Comparison of ENCODE assay signal across 25 cellular contexts in the genomic region with DNA sequence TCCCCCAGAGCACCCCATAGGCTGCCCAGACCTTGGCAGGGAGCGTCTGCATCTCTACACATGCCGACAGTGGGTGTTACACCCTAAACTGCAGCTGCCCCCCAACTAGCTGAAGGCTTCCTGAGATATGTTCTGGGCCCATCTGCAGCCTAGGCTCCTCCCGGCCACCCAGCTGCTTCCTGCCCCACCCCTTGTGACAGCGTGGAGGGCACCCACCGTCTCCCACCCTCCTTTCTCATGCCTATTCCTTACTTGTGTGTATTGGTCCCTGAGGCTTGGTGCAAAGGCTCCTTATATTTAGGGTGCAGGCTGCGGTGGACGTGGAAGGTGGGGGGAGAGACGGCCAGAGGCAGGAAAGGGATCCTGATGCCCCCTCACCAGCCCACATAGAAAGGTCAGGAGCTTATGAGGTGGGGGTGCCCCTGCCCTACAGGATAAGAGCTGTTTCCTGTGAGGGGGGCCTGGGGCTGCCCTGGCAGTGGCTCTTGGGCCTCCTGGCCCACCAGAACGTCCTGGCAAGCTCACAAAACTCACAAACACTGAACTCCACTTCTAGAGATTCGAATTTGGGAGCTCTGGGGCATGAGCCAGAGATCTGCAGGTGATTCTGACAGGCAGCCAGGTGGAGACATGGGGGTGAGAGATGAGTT. TPM values are rescaled to one million over a fixed set of nuclear protein-coding genes. Genes with fewer than 3 reads are reported as not detected.
DNase-seq lines count a peak whose midpoint lies in the region; ATAC-seq and TF ChIP-seq lines count a peak whose summit lies in the region.
"Had no signal": no experiment of that assay in that cellular context is flagged by ENCODE, and none has a peak within 500 bp of the region (broad histone marks: within the 10 kb centered on the region; RNA-seq: fewer than 3 reads in every experiment).

No MANE protein-coding gene starts in this region.

- no peaks in the 10 kb centered on the region for H3K9me3 ChIP-seq in lung (ENCODE audit: control insufficient read depth in 2 of 2, insufficient read depth in 1 of 2, low read length in 1 of 2)
- H3K9me3 ChIP-seq: BE2C, pancreas had no signal

- no peaks in the 10 kb centered on the region for H3K27me3 ChIP-seq in lung (ENCODE audit: control insufficient read depth, insufficient read depth)
- H3K27me3 ChIP-seq in brain microvascular endothelial cell (replicated peaks): no peaks in the 10 kb centered on the region
- H3K27me3 ChIP-seq: BE2C, pancreas had no signal

- no peak for TF ChIP-seq CTCF in coronary artery (IDR thresholded peaks at IDR 0.05)
- no peak for TF ChIP-seq CTCF in lung (IDR thresholded peaks at IDR 0.05; ENCODE audit: control extremely low read depth, extremely low read depth)
- no peak for TF ChIP-seq CTCF in type B pancreatic cell (conservative IDR thresholded peaks at IDR 0.05)
- TF ChIP-seq CTCF in brain microvascular endothelial cell (IDR thresholded peaks at IDR 0.05; ENCODE audit: low read depth, low read length, missing control alignments): no peak

- in situ Hi-C loops in brain microvascular endothelial cell (cut with HindIII; ENCODE audit: low pct_ligation_motif_present, low sequenced_read_pairs): no loop called here

- no peaks in the 10 kb centered on the region for H3K36me3 Mint-ChIP-seq in activated naive CD4-positive, alpha-beta T cell treated with anti-CD3 and anti-CD28 coated beads, Interleukin-2, amount 10 ng/mL, durations not matched to agents 7 days and 5 days
- no peaks in the 10 kb centered on the region for H3K36me3 Mint-ChIP-seq in type B pancreatic cell
- H3K36me3 Mint-ChIP-seq: activated naive CD8-positive, alpha-beta T cell treated with anti-CD3 and anti-CD28 coated beads, Interleukin-2, amount 10 ng/mL, durations not matched to agents 7 days and 5 days; CD8-positive, alpha-beta memory T cell; naive thymus-derived CD8-positive, alpha-beta T cell had no signal

- no peak for ATAC-seq in lung (ENCODE audit: insufficient read depth, low FRiP score)
- ATAC-seq in GM19023 (IDR thresholded peaks at IDR 0.05; ENCODE audit: unreplicated experiment): no peak
- ATAC-seq: GM23338; naive thymus-derived CD8-positive, alpha-beta T cell; pancreas had no signal

- peak; percentile 5 for DNase-seq in activated naive CD4-positive, alpha-beta T cell treated with anti-CD3 and anti-CD28 coated beads, Interleukin-2, amount 10 ng/mL, durations not matched to agents 7 days and 5 days
- DNase-seq in activated naive CD4-positive, alpha-beta T cell treated with anti-CD3 and anti-CD28 coated beads, Interleukin-2, amount 50 U/mL, for 16 hours: no peak
- DNase-seq in coronary artery (ENCODE audit: low spot score): peak; percentile 63
- DNase-seq in lung (ENCODE audit: low spot score): peak; percentile 22
- peak; percentile 48 for DNase-seq in type B pancreatic cell (ENCODE audit: extremely low spot score, unreplicated experiment)
- no peak for DNase-seq in brain microvascular endothelial cell
- DNase-seq: activated CD4-positive, alpha-beta T cell treated with anti-CD3 and anti-CD28 coated beads for 4 hours; activated naive CD8-positive, alpha-beta T cell treated with anti-CD3 and anti-CD28 coated beads, Interleukin-2, amount 10 ng/mL, durations not matched to agents 7 days and 5 days; BE2C; CD8-positive, alpha-beta memory T cell; effector CD4-positive, alpha-beta T cell; HFFc6; hypothalamus; IMR-90; NCI-H1694; NCI-H82; SIG-M5; stimulated activated CD4-positive, alpha-beta T cell treated with anti-CD3 and anti-CD28 coated beads, Interleukin-2, amount 100 ng/mL, for 24 hours; SW 1271 had no signal

- H3K4me1 Mint-ChIP-seq in activated naive CD4-positive, alpha-beta T cell treated with anti-CD3 and anti-CD28 coated beads, Interleukin-2, amount 10 ng/mL, durations not matched to agents 7 days and 5 days: no peaks in the 10 kb centered on the region
- H3K4me1 Mint-ChIP-seq in type B pancreatic cell (ENCODE audit: unreplicated experiment): no peaks in the 10 kb centered on the region
- H3K4me1 Mint-ChIP-seq: activated naive CD8-positive, alpha-beta T cell treated with anti-CD3 and anti-CD28 coated beads, Interleukin-2, amount 10 ng/mL, durations not matched to agents 7 days and 5 days; CD8-positive, alpha-beta memory T cell; naive thymus-derived CD8-positive, alpha-beta T cell had no signal

- no peak overlapping the region for H3K4me3 Mint-ChIP-seq in activated naive CD4-positive, alpha-beta T cell treated with anti-CD3 and anti-CD28 coated beads, Interleukin-2, amount 10 ng/mL, durations not matched to agents 7 days and 5 days
- no peak overlapping the region for H3K4me3 Mint-ChIP-seq in type B pancreatic cell
- H3K4me3 Mint-ChIP-seq: activated naive CD8-positive, alpha-beta T cell treated with anti-CD3 and anti-CD28 coated beads, Interleukin-2, amount 10 ng/mL, durations not matched to agents 7 days and 5 days; CD8-positive, alpha-beta memory T cell; GM23338; HFFc6; naive thymus-derived CD8-positive, alpha-beta T cell; stimulated activated naive CD8-positive, alpha-beta T cell treated with anti-CD3 and anti-CD28 coated beads, Interleukin-15, Interleukin-2, amounts not matched to agents 100 ng/mL and 50 ng/mL, for 24 hours had no signal

- no peak overlapping the region for H3K27ac ChIP-seq in coronary artery
- no peak overlapping the region for H3K27ac ChIP-seq in lung (ENCODE audit: low read depth in 1 of 2, low read length in 1 of 2)
- H3K27ac ChIP-seq in brain microvascular endothelial cell: no peak overlapping the region
- H3K27ac ChIP-seq: pancreas had no signal

- H3K9me3 Mint-ChIP-seq in activated naive CD4-positive, alpha-beta T cell treated with anti-CD3 and anti-CD28 coated beads, Interleukin-2, amount 10 ng/mL, durations not matched to agents 7 days and 5 days: no peaks in the 10 kb centered on the region
- no peaks in the 10 kb centered on the region for H3K9me3 Mint-ChIP-seq in type B pancreatic cell
- H3K9me3 Mint-ChIP-seq: activated naive CD8-positive, alpha-beta T cell treated with anti-CD3 and anti-CD28 coated beads, Interleukin-2, amount 10 ng/mL, durations not matched to agents 7 days and 5 days; GM23338; HFFc6; stimulated activated naive CD8-positive, alpha-beta T cell treated with anti-CD3 and anti-CD28 coated beads, Interleukin-15, Interleukin-2, amounts not matched to agents 100 ng/mL and 50 ng/mL, for 24 hours had no signal

- no peak overlapping the region for H3K27ac Mint-ChIP-seq in activated naive CD4-positive, alpha-beta T cell treated with anti-CD3 and anti-CD28 coated beads, Interleukin-2, amount 10 ng/mL, durations not matched to agents 7 days and 5 days
- H3K27ac Mint-ChIP-seq in type B pancreatic cell: no peak overlapping the region
- H3K27ac Mint-ChIP-seq: activated naive CD8-positive, alpha-beta T cell treated with anti-CD3 and anti-CD28 coated beads, Interleukin-2, amount 10 ng/mL, durations not matched to agents 7 days and 5 days; GM23338; HFFc6; naive thymus-derived CD8-positive, alpha-beta T cell; stimulated activated naive CD8-positive, alpha-beta T cell treated with anti-CD3 and anti-CD28 coated beads, Interleukin-15, Interleukin-2, amounts not matched to agents 100 ng/mL and 50 ng/mL, for 24 hours had no signal

- CTCF ChIA-PET in activated naive CD4-positive, alpha-beta T cell treated with anti-CD3 and anti-CD28 coated beads, Interleukin-2, amount 10 ng/mL, durations not matched to agents 7 days and 5 days (lab: Charles Lee): no interaction called here

- H3K27me3 Mint-ChIP-seq in activated naive CD4-positive, alpha-beta T cell treated with anti-CD3 and anti-CD28 coated beads, Interleukin-2, amount 10 ng/mL, durations not matched to agents 7 days and 5 days: peaks cover 6% of the 10 kb centered on the region
- H3K27me3 Mint-ChIP-seq in type B pancreatic cell: no peaks in the 10 kb centered on the region
- H3K27me3 Mint-ChIP-seq: stimulated activated naive CD8-positive, alpha-beta T cell treated with anti-CD3 and anti-CD28 coated beads, Interleukin-15, Interleukin-2, amounts not matched to agents 100 ng/mL and 50 ng/mL, for 24 hours had no signal

- H3K36me3 ChIP-seq in lung (ENCODE audit: control insufficient read depth in 2 of 2, insufficient read depth in 2 of 2, low read length in 2 of 2): no peaks in the 10 kb centered on the region
- no peaks in the 10 kb centered on the region for H3K36me3 ChIP-seq in brain microvascular endothelial cell (replicated peaks)
- H3K36me3 ChIP-seq: BE2C, pancreas had no signal

- H3K4me1 ChIP-seq in lung (ENCODE audit: control insufficient read depth in 2 of 2, insufficient read depth in 2 of 2, low read length in 2 of 2): no peaks in the 10 kb centered on the region
- H3K4me1 ChIP-seq: BE2C, pancreas had no signal

- H3K4me3 ChIP-seq in coronary artery: no peak overlapping the region
- H3K4me3 ChIP-seq in lung: no peak overlapping the region
- no peak overlapping the region for H3K4me3 ChIP-seq in brain microvascular endothelial cell (ENCODE audit: low read depth, low read length)
- H3K4me3 ChIP-seq: GM23338, pancreas had no signal

- WGBS in lung, 2 donors: 71% methylated on average over 10 of the region's 10 CpGs

RNA-seq across cellular contexts. Expression of a gene that starts 7.3 kb away (rescaled TPM):
- 10 to 100 TPM in 1 of 2 donors, 1 to 10 TPM in 1; 5.5 to 11.5 TPM for total RNA-seq in lung
- polyA plus RNA-seq in lung: 1 to 10 TPM; 4.1 to 4.9 TPM
- total RNA-seq in type B pancreatic cell (ENCODE audit: low replicate concordance): 18.5 and 31.5 TPM in 2 replicates
- total RNA-seq: IMR-90 had no signal
- polyA plus RNA-seq: CD8-positive, alpha-beta memory T cell; naive thymus-derived CD8-positive, alpha-beta T cell had no signal

RNA-seq across cellular contexts. Expression of a gene that starts 30.2 kb away (rescaled TPM):
- total RNA-seq in lung: 1 to 10 TPM; 1.8 to 2.4 TPM
- polyA plus RNA-seq in lung: 1 to 10 TPM; 1.8 to 2.7 TPM
- 5.1 and 5.3 TPM in 2 replicates for total RNA-seq in type B pancreatic cell (ENCODE audit: low replicate concordance)
- total RNA-seq: activated naive CD8-positive, alpha-beta T cell treated with anti-CD3 and anti-CD28 coated beads, Interleukin-2, amount 10 ng/mL, durations not matched to agents 7 days and 5 days; CD8-positive, alpha-beta memory T cell; mononuclear cell; naive thymus-derived CD8-positive, alpha-beta T cell had no signal
- polyA plus RNA-seq: CD8-positive, alpha-beta memory T cell; naive thymus-derived CD8-positive, alpha-beta T cell had no signal

RNA-seq across cellular contexts. Expression of a gene that starts 59.6 kb away (rescaled TPM):
- total RNA-seq in lung: 1 to 10 TPM; 2.7 to 7.0 TPM
- polyA plus RNA-seq in lung: under 1 TPM; 0.24 to 0.50 TPM
- 7.2 and 14.0 TPM in 2 replicates for total RNA-seq in type B pancreatic cell (ENCODE audit: low replicate concordance)

Comparison
In these comparisons a context has a peak if more than half of its experiments do, and no peak if none do; other contexts are left out.
1. DNase-seq: peak in activated naive CD4-positive, alpha-beta T cell treated with anti-CD3 and anti-CD28 coated beads, Interleukin-2, amount 10 ng/mL, durations not matched to agents 7 days and 5 days (single experiment), coronary artery (single experiment), lung (single experiment) and type B pancreatic cell (single experiment); none in activated naive CD4-positive, alpha-beta T cell treated with anti-CD3 and anti-CD28 coated beads, Interleukin-2, amount 50 U/mL, for 16 hours (single experiment) and brain microvascular endothelial cell (single experiment).